ENCODE assay signal across 33 cellular contexts in genomic region chr9:116669296-116669695, GRCh38.
"Had no signal": no experiment of that assay in that cellular context is flagged by ENCODE, and none has a peak within 500 bp of the region (broad histone marks: within the 10 kb centered on the region; RNA-seq: fewer than 3 reads in every experiment).

No MANE protein-coding gene starts in this region.

- H3K27ac ChIP-seq: adrenal gland, body of pancreas, colonic mucosa, gastrocnemius medialis, heart left ventricle had no signal

- FAIRE-seq: astrocyte, endometrium, endothelial cell of umbilical vein had no signal

- DNase-seq: activated CD4-positive, alpha-beta memory T cell treated with anti-CD3 and anti-CD28 coated beads for 36 hours; activated CD4-positive, alpha-beta T cell treated with anti-CD3 and anti-CD28 coated beads for 36 hours; activated CD4-positive, alpha-beta T cell treated with anti-CD3 and anti-CD28 coated beads, Interleukin-2, amount 10 ng/mL, durations not matched to agents 24 days and 14 days; activated CD4-positive, CD25-positive, alpha-beta regulatory T cell; activated CD4-positive, CD25-positive, alpha-beta regulatory T cell treated with anti-CD3 and anti-CD28 coated beads, Interleukin-2, amount 50 U/mL, for 72 hours; activated CD8-positive, alpha-beta memory T cell treated with anti-CD3 and anti-CD28 coated beads, Interleukin-2, amount 10 ng/mL, durations not matched to agents 7 days and 5 days; activated CD8-positive, alpha-beta memory T cell treated with anti-CD3 and anti-CD28 coated beads, Interleukin-2, amount 50 U/mL, for 4 hours; activated CD8-positive, alpha-beta T cell treated with anti-CD3 and anti-CD28 coated beads, Interleukin-2, amount 10 ng/mL, durations not matched to agents 7 days and 5 days; activated effector memory CD4-positive, alpha-beta T cell treated with anti-CD3 and anti-CD28 coated beads, Interleukin-2, amount 50 U/mL, for 16 hours; activated naive CD4-positive, alpha-beta T cell treated with anti-CD3 and anti-CD28 coated beads for 36 hours; activated naive CD8-positive, alpha-beta T cell treated with anti-CD3 and anti-CD28 coated beads for 36 hours; activated naive CD8-positive, alpha-beta T cell treated with anti-CD3 and anti-CD28 coated beads, Interleukin-2, amount 50 U/mL, for 24 hours; activated T-cell treated with anti-CD3 and anti-CD28 coated beads, Interleukin-2, amount 50 U/mL, for 1 hour; activated T-cell treated with anti-CD3 and anti-CD28 coated beads, Interleukin-2, amount 50 U/mL, for 48 hours; adrenal gland; anterior cingulate cortex; body of pancreas; central memory CD4-positive, alpha-beta T cell; cerebellar nuclear complex; colonic mucosa; effector CD8-positive, alpha-beta T cell; foreskin fibroblast; gastrocnemius medialis; glutamatergic neuron; heart left ventricle; T-helper 2 cell had no signal

- H3K4me3 ChIP-seq: adrenal gland, body of pancreas, colonic mucosa, gastrocnemius medialis, heart left ventricle had no signal

- H3K4me3 Mint-ChIP-seq: activated CD4-positive, alpha-beta memory T cell treated with anti-CD3 and anti-CD28 coated beads for 36 hours; activated CD4-positive, alpha-beta T cell treated with anti-CD3 and anti-CD28 coated beads for 36 hours; activated CD4-positive, alpha-beta T cell treated with anti-CD3 and anti-CD28 coated beads, Interleukin-2, amount 10 ng/mL, durations not matched to agents 24 days and 14 days; activated CD8-positive, alpha-beta memory T cell treated with anti-CD3 and anti-CD28 coated beads, Interleukin-2, amount 10 ng/mL, durations not matched to agents 7 days and 5 days; activated CD8-positive, alpha-beta T cell treated with anti-CD3 and anti-CD28 coated beads, Interleukin-2, amount 10 ng/mL, durations not matched to agents 7 days and 5 days; activated naive CD4-positive, alpha-beta T cell treated with anti-CD3 and anti-CD28 coated beads for 36 hours; activated naive CD4-positive, alpha-beta T cell treated with anti-CD3 and anti-CD28 coated beads, Interleukin-2, amount 50 U/mL, for 24 hours; activated naive CD8-positive, alpha-beta T cell treated with anti-CD3 and anti-CD28 coated beads for 36 hours; activated naive CD8-positive, alpha-beta T cell treated with anti-CD3 and anti-CD28 coated beads, Interleukin-2, amount 50 U/mL, for 24 hours; activated T-helper 1 cell treated with anti-CD3 and anti-CD28 coated beads, Interleukin-12 subunit alpha, Interleukin-12 subunit beta, Interleukin-2, Interleukin-4 antibody, amounts not matched to agents 30 ng/mL and 10 ng/mL and 1 ng/mL, durations not matched to agents 14 hours and 24 hours and 36 hours had no signal

- H3K27me3 Mint-ChIP-seq: activated CD4-positive, alpha-beta memory T cell treated with anti-CD3 and anti-CD28 coated beads for 36 hours; activated CD4-positive, alpha-beta T cell treated with anti-CD3 and anti-CD28 coated beads for 36 hours; activated CD4-positive, alpha-beta T cell treated with anti-CD3 and anti-CD28 coated beads, Interleukin-2, amount 10 ng/mL, durations not matched to agents 24 days and 14 days; activated CD8-positive, alpha-beta memory T cell treated with anti-CD3 and anti-CD28 coated beads, Interleukin-2, amount 10 ng/mL, durations not matched to agents 7 days and 5 days; activated naive CD4-positive, alpha-beta T cell treated with anti-CD3 and anti-CD28 coated beads, Interleukin-2, amount 50 U/mL, for 24 hours; activated naive CD8-positive, alpha-beta T cell treated with anti-CD3 and anti-CD28 coated beads for 36 hours; activated naive CD8-positive, alpha-beta T cell treated with anti-CD3 and anti-CD28 coated beads, Interleukin-2, amount 50 U/mL, for 24 hours had no signal

- H3K27me3 ChIP-seq: adrenal gland, body of pancreas, colonic mucosa, gastrocnemius medialis, heart left ventricle had no signal

- H3K27ac Mint-ChIP-seq: activated CD4-positive, alpha-beta memory T cell treated with anti-CD3 and anti-CD28 coated beads for 36 hours; activated CD4-positive, alpha-beta T cell treated with anti-CD3 and anti-CD28 coated beads for 36 hours; activated CD4-positive, alpha-beta T cell treated with anti-CD3 and anti-CD28 coated beads, Interleukin-2, amount 10 ng/mL, durations not matched to agents 24 days and 14 days; activated CD8-positive, alpha-beta memory T cell treated with anti-CD3 and anti-CD28 coated beads, Interleukin-2, amount 10 ng/mL, durations not matched to agents 7 days and 5 days; activated CD8-positive, alpha-beta T cell treated with anti-CD3 and anti-CD28 coated beads, Interleukin-2, amount 10 ng/mL, durations not matched to agents 7 days and 5 days; activated naive CD4-positive, alpha-beta T cell treated with anti-CD3 and anti-CD28 coated beads for 36 hours; activated naive CD4-positive, alpha-beta T cell treated with anti-CD3 and anti-CD28 coated beads, Interleukin-2, amount 50 U/mL, for 24 hours; activated naive CD8-positive, alpha-beta T cell treated with anti-CD3 and anti-CD28 coated beads for 36 hours; activated naive CD8-positive, alpha-beta T cell treated with anti-CD3 and anti-CD28 coated beads, Interleukin-2, amount 50 U/mL, for 24 hours; activated T-helper 1 cell treated with anti-CD3 and anti-CD28 coated beads, Interleukin-12 subunit alpha, Interleukin-12 subunit beta, Interleukin-2, Interleukin-4 antibody, amounts not matched to agents 30 ng/mL and 10 ng/mL and 1 ng/mL, durations not matched to agents 14 hours and 24 hours and 36 hours; activated T-helper 2 cell treated with anti-CD3 and anti-CD28 coated beads, Interferon-gamma antibody, Interleukin-2, Interleukin-4, amounts not matched to agents 10 μg/mL and 5 μg/mL and 100 μg/mL, durations not matched to agents 14 hours and 24 hours and 36 hours had no signal

- ATAC-seq: activated CD4-positive, alpha-beta T cell treated with anti-CD3 and anti-CD28 coated beads for 36 hours; activated CD8-positive, alpha-beta memory T cell treated with anti-CD3 and anti-CD28 coated beads, Interleukin-2, amount 10 ng/mL, durations not matched to agents 7 days and 5 days; activated CD8-positive, alpha-beta T cell treated with anti-CD3 and anti-CD28 coated beads, Interleukin-2, amount 10 ng/mL, durations not matched to agents 7 days and 5 days; activated naive CD8-positive, alpha-beta T cell treated with anti-CD3 and anti-CD28 coated beads, Interleukin-2, amount 50 U/mL, for 24 hours; body of pancreas; esophagus mucosa; gastrocnemius medialis; heart left ventricle had no signal

- H3K9me3 ChIP-seq: body of pancreas, colonic mucosa had no signal

- H3K4me1 Mint-ChIP-seq: activated CD4-positive, alpha-beta T cell treated with anti-CD3 and anti-CD28 coated beads for 36 hours; activated CD4-positive, alpha-beta T cell treated with anti-CD3 and anti-CD28 coated beads, Interleukin-2, amount 10 ng/mL, durations not matched to agents 24 days and 14 days; activated CD8-positive, alpha-beta memory T cell treated with anti-CD3 and anti-CD28 coated beads, Interleukin-2, amount 10 ng/mL, durations not matched to agents 7 days and 5 days; activated naive CD4-positive, alpha-beta T cell treated with anti-CD3 and anti-CD28 coated beads, Interleukin-2, amount 50 U/mL, for 24 hours; activated naive CD8-positive, alpha-beta T cell treated with anti-CD3 and anti-CD28 coated beads for 36 hours had no signal

- H3K4me1 ChIP-seq: adrenal gland, body of pancreas, colonic mucosa had no signal

- H3K36me3 ChIP-seq: adrenal gland, colonic mucosa, gastrocnemius medialis had no signal
